In genomic region chr9:124427281-124427680, GRCh38 we compare ENCODE assay signal across 24 cellular contexts. TPM values are rescaled to one million over a fixed set of nuclear protein-coding genes. Genes with fewer than 3 reads are reported as not detected.
"Had no signal": no experiment of that assay in that cellular context is flagged by ENCODE, and none has a peak within 500 bp of the region (broad histone marks: within the 10 kb centered on the region; RNA-seq: fewer than 3 reads in every experiment).

No MANE protein-coding gene starts in this region.

- H3K36me3 ChIP-seq: MG63 had no signal

- H3K27me3 ChIP-seq: MG63 had no signal

- H3K4me2 ChIP-seq: SK-N-SH had no signal

- DNase-seq: IMR-90, Karpas-422, KG1, MG63, NCI-H1092, NCI-H1105 treated with DMSO at 0.1 percent for 48 hours, NCI-H1417 treated with DMSO at 0.1 percent for 48 hours, NCI-H146, NCI-H1694 treated with DMSO at 0.1 percent for 48 hours, NCI-H1930, NCI-H2081, NCI-H2107, NCI-H2227 treated with DMSO at 0.1 percent for 48 hours, NCI-H524 treated with DMSO at 0.1 percent for 48 hours, NCI-H69, NCI-H774, Right ventricle myocardium superior, RPMI8226, SIG-M5, SK-N-SH had no signal

- H3K9me3 ChIP-seq: MG63, SK-N-SH had no signal

- H3K4me3 ChIP-seq: MG63 had no signal

RNA-seq across cellular contexts. Expression of gene ADGRD2, which starts 23.0 kb away (rescaled TPM):
- total RNA-seq: HepG2, HT1080, IMR-90, NCI-H460, Right ventricle myocardium superior, SK-MEL-5 had no signal
- polyA plus RNA-seq: HepG2, IMR-90 had no signal
